Comparison of ENCODE assay signal across 9 cellular contexts in genomic region chr10:7475046-7475860, GRCh38.
DNase-seq lines count a peak whose midpoint lies in the region; FAIRE-seq and TF ChIP-seq lines count a peak whose summit lies in the region.
"Had no signal": no experiment of that assay in that cellular context is flagged by ENCODE, and none has a peak within 500 bp of the region (broad histone marks: within the 10 kb centered on the region; RNA-seq: fewer than 3 reads in every experiment).

No MANE protein-coding gene starts in this region.

- BruUV-seq in OCI-LY7 (replicated peaks; lab: Mats Ljungman, UMichigan): no TSS peak

- peak overlapping the region; percentile 39; the same call in 1 of the 2 replicates for H2AFZ ChIP-seq in OCI-LY7 (ENCODE audit: low read length)

- H3K36me3 ChIP-seq in OCI-LY7 (ENCODE audit: insufficient read depth, low read length) (peaks cover 6% of the 10 kb centered on the region; the same call in 1 of the 2 replicates), left ventricle myocardium inferior (no peaks in the 10 kb centered on the region), spleen (no peaks in the 10 kb centered on the region)

- DNase-seq in GM18507 (ENCODE audit: extremely low spot score, insufficient read length, low read depth) (no peak), OCI-LY7 (ENCODE audit: low spot score) (no peak), left ventricle myocardium inferior (peak; percentile 38), putamen (ENCODE audit: low spot score) (peak; percentile 47), spleen (no peak), OCI-M1 (lab: John Stamatoyannopoulos, UW) (no peak)
- no peak for DNase-seq in stimulated activated CD4-positive, alpha-beta T cell treated with anti-CD3 and anti-CD28 coated beads, Interleukin-4, amount 100 ng/mL, for 1 hour
- no peak for DNase-seq in activated CD4-positive, alpha-beta T cell treated with anti-CD3 and anti-CD28 coated beads, Interleukin-2, amount 50 U/mL, for 48 hours

- no peaks in the 10 kb centered on the region for H4K20me1 ChIP-seq in OCI-LY7 (ENCODE audit: insufficient read depth, low read length)

- FAIRE-seq in GM18507 (lab: Jason Lieb, UNC): peak; percentile 12
- FAIRE-seq: frontal cortex had no signal

- CTCF ChIA-PET in OCI-LY7 (lab: Charles Lee; ENCODE audit: unreplicated experiment): no interaction called here

- H3K4me3 ChIP-seq in OCI-LY7 (ENCODE audit: low read depth, low read length, poor library complexity, severe bottlenecking) (peak overlapping the region; percentile 5), left ventricle myocardium inferior (peak overlapping the region; percentile 35), spleen (no peak overlapping the region)

- POLR2A ChIA-PET in OCI-LY7 (lab: Charles Lee): interaction anchor here (1.2 to 1.3 kb wide), 2 partner anchors 14 to 17 kb away, joined by 3 read pairs; no protein-coding TSS in a partner anchor

- no peak for TF ChIP-seq POLR2A in spleen (IDR thresholded peaks at IDR 0.05)

- H3K4me1 ChIP-seq in OCI-LY7 (ENCODE audit: insufficient read depth, low read length, poor library complexity, severe bottlenecking): peaks cover 95% of the 10 kb centered on the region
- H3K4me1 ChIP-seq in left ventricle myocardium inferior: peaks cover 14% of the 10 kb centered on the region
- H3K4me1 ChIP-seq in spleen: peaks cover 25 to 94% (median 75%) of the 10 kb centered on the region in 6 donors

- H3K9me3 ChIP-seq in OCI-LY7 (ENCODE audit: low read length) (peaks cover 9% of the 10 kb centered on the region; the same call in 1 of the 2 replicates), left ventricle myocardium inferior (replicated peaks) (no peaks in the 10 kb centered on the region), spleen (peaks cover 0 to 3% (median 0%) of the 10 kb centered on the region in 8 donors)

- WGBS in spleen, 5 donors: 50 to 64% (median 55%) methylated on average over 20 to 23 of the region's 23 CpGs

- H3K79me2 ChIP-seq in OCI-LY7 (ENCODE audit: insufficient read depth, low read depth, low read length): peaks cover 9% of the 10 kb centered on the region; the same call in 1 of the 2 replicates

- peak overlapping the region; percentile 56 for H3K4me2 ChIP-seq in OCI-LY7 (ENCODE audit: low read length)

- H3K27ac ChIP-seq in OCI-LY7 (ENCODE audit: low read depth, low read length, poor library complexity, severe bottlenecking) (peak overlapping the region; percentile 91), left ventricle myocardium inferior (replicated peaks) (peak overlapping the region; percentile 20), spleen (peak overlapping the region in 4 of 8 donors; percentile 3 to 44 (median 28))

- H3K9me2 ChIP-seq in OCI-LY7 (ENCODE audit: insufficient read depth, low read length): no peaks in the 10 kb centered on the region

- TF ChIP-seq CTCF in OCI-LY7 (conservative IDR thresholded peaks at IDR 0.05; ENCODE audit: low read length): no peak
- no peak for TF ChIP-seq CTCF in left ventricle myocardium inferior (IDR thresholded peaks at IDR 0.05; ENCODE audit: borderline replicate concordance)
- TF ChIP-seq CTCF in spleen (IDR thresholded peaks at IDR 0.05 in 8 of 11, conservative IDR thresholded peaks at IDR 0.05 in 3 of 11): no peak

- peaks cover 13% of the 10 kb centered on the region for H3K27me3 ChIP-seq in left ventricle myocardium inferior (ENCODE audit: low read depth)
- H3K27me3 ChIP-seq in spleen (replicated peaks in 1 of 7): no peaks in the 10 kb centered on the region

- intact Hi-C loops in OCI-LY7 (cut with micrococcal nuclease; ENCODE audit: unreplicated experiment) (loop anchor here (10.0 kb wide), 1 partner anchor 1890 kb away; no protein-coding TSS in a partner anchor), left ventricle myocardium inferior (cut with micrococcal nuclease) (no loop called here), spleen (cut with DNase I; ENCODE audit: low total_unique reads) (no loop called here)

Comparison
In these comparisons a context has a peak if more than half of its experiments do, and no peak if none do; other contexts are left out.
1. DNase-seq: peak in left ventricle myocardium inferior (single experiment) and putamen (single experiment); none in GM18507 (single experiment), OCI-LY7 (single experiment), spleen (single experiment), OCI-M1 (single experiment), stimulated activated CD4-positive, alpha-beta T cell treated with anti-CD3 and anti-CD28 coated beads, Interleukin-4, amount 100 ng/mL, for 1 hour (single experiment) and activated CD4-positive, alpha-beta T cell treated with anti-CD3 and anti-CD28 coated beads, Interleukin-2, amount 50 U/mL, for 48 hours (0 of 2).
2. H3K4me3 ChIP-seq: peak in OCI-LY7 (single experiment) and left ventricle myocardium inferior (single experiment); none in spleen (0 of 8).